1 cellular context compared by ENCODE assay signal in genomic region chr5:87770016-87770415, GRCh38.
TF ChIP-seq lines count a peak whose summit lies in the region.

No MANE protein-coding gene starts in this region.

TF ChIP-seq in HepG2, 621 proteins besides CTCF, POLR2A, EP300 and RAD21 (continued from another document):
- TF ChIP-seq, protein P1, sequence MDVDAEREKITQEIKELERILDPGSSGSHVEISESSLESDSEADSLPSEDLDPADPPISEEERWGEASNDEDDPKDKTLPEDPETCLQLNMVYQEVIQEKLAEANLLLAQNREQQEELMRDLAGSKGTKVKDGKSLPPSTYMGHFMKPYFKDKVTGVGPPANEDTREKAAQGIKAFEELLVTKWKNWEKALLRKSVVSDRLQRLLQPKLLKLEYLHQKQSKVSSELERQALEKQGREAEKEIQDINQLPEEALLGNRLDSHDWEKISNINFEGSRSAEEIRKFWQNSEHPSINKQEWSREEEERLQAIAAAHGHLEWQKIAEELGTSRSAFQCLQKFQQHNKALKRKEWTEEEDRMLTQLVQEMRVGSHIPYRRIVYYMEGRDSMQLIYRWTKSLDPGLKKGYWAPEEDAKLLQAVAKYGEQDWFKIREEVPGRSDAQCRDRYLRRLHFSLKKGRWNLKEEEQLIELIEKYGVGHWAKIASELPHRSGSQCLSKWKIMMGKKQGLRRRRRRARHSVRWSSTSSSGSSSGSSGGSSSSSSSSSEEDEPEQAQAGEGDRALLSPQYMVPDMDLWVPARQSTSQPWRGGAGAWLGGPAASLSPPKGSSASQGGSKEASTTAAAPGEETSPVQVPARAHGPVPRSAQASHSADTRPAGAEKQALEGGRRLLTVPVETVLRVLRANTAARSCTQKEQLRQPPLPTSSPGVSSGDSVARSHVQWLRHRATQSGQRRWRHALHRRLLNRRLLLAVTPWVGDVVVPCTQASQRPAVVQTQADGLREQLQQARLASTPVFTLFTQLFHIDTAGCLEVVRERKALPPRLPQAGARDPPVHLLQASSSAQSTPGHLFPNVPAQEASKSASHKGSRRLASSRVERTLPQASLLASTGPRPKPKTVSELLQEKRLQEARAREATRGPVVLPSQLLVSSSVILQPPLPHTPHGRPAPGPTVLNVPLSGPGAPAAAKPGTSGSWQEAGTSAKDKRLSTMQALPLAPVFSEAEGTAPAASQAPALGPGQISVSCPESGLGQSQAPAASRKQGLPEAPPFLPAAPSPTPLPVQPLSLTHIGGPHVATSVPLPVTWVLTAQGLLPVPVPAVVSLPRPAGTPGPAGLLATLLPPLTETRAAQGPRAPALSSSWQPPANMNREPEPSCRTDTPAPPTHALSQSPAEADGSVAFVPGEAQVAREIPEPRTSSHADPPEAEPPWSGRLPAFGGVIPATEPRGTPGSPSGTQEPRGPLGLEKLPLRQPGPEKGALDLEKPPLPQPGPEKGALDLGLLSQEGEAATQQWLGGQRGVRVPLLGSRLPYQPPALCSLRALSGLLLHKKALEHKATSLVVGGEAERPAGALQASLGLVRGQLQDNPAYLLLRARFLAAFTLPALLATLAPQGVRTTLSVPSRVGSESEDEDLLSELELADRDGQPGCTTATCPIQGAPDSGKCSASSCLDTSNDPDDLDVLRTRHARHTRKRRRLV (CRISPR knock-in tag; IDR thresholded peaks at IDR 0.05) = no peak
- no peak for TF ChIP-seq IRF1 (CRISPR knock-in tag; IDR thresholded peaks at IDR 0.05; ENCODE audit: low read depth)
- no peak for TF ChIP-seq HNF1A (IDR thresholded peaks at IDR 0.05; ENCODE audit: low read depth)
- TF ChIP-seq HNF1A (CRISPR knock-in tag; IDR thresholded peaks at IDR 0.05; ENCODE audit: borderline replicate concordance) = no peak
- TF ChIP-seq BCL6 (CRISPR knock-in tag; IDR thresholded peaks at IDR 0.05) = no peak
- TF ChIP-seq ZFP36L1 (CRISPR knock-in tag; IDR thresholded peaks at IDR 0.05) = no peak
- TF ChIP-seq SP2 (CRISPR knock-in tag; IDR thresholded peaks at IDR 0.05) = no peak
- TF ChIP-seq CC2D1A (CRISPR knock-in tag; IDR thresholded peaks at IDR 0.05) = no peak
- no peak for TF ChIP-seq SRSF9 (IDR thresholded peaks at IDR 0.05; ENCODE audit: borderline replicate concordance, insufficient read depth, low read depth, low read length, poor library complexity, severe bottlenecking)
- no peak for TF ChIP-seq ZNF350 (CRISPR knock-in tag; IDR thresholded peaks at IDR 0.05; ENCODE audit: borderline replicate concordance, low read depth)
- no peak for TF ChIP-seq SRSF4 (IDR thresholded peaks at IDR 0.05; ENCODE audit: low read depth, low read length, poor library complexity, severe bottlenecking)
